Comparison of ENCODE assay signal across 25 cellular contexts in the genomic region with DNA sequence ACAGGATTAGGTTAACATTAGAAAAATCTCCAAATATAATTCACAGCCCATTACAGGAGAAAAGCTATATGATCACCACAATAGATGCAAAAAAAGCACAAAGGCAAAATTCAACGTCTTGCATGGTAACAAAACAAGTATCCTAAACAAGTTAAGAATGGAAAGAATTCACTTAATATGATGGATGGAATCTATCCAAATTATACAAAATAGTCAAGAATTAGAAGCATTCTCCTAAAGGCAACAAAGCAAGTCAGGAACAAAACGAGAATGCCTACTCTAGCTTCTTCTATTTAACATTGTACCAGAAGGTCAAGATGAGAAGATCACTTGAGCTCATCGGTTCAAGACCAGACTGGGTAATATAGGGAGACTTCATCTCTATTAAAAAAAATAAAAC.
"Had no signal": no experiment of that assay in that cellular context is flagged by ENCODE, and none has a peak within 500 bp of the region (broad histone marks: within the 10 kb centered on the region; RNA-seq: fewer than 3 reads in every experiment).

No MANE protein-coding gene starts in this region.

- H3K4me3 ChIP-seq: neural progenitor cell, ovary, psoas muscle, right lobe of liver, sigmoid colon, suprapubic skin, testis, tibial artery, transverse colon, upper lobe of right lung, uterus had no signal

- H3K36me3 ChIP-seq: neural progenitor cell, ovary, right lobe of liver, sigmoid colon, suprapubic skin, tibial artery, transverse colon, upper lobe of right lung, uterus had no signal

- DNase-seq: natural killer cell; occipital lobe; ovary; posterior cingulate gyrus; psoas muscle; right cardiac atrium; right lobe of liver; sigmoid colon; small intestine; stimulated activated CD4-positive, alpha-beta T cell treated with anti-CD3 and anti-CD28 coated beads, Interleukin-1b, Interleukin-23, amount 100 ng/mL, for 48 hours; stimulated activated CD4-positive, alpha-beta T cell treated with anti-CD3 and anti-CD28 coated beads, Interleukin-4, amount 100 ng/mL, for 1 hour; stimulated activated CD4-positive, alpha-beta T cell treated with anti-CD3 and anti-CD28 coated beads, Interleukin-4, amount 100 ng/mL, for 4 hours; stimulated activated CD8-positive, alpha-beta memory T cell treated with anti-CD3 and anti-CD28 coated beads, Interleukin-4, amount 100 ng/mL, for 48 hours; stimulated activated naive CD4-positive, alpha-beta T cell; stimulated activated naive CD8-positive, alpha-beta T cell treated with anti-CD3 and anti-CD28 coated beads, Interleukin-15, amount 100 ng/mL, for 72 hours; stimulated activated naive CD8-positive, alpha-beta T cell treated with anti-CD3 and anti-CD28 coated beads, Interleukin-15, Interleukin-2, amounts not matched to agents 100 U/mL and 50 U/mL, for 24 hours; substantia nigra; testis; tibial artery; transverse colon; upper lobe of right lung; uterus had no signal

- H3K9me3 ChIP-seq: ovary, psoas muscle, right lobe of liver, sigmoid colon, suprapubic skin, testis, transverse colon, upper lobe of right lung, uterus had no signal

- H3K9ac ChIP-seq: neural progenitor cell, parathyroid adenoma had no signal

- H3K4me1 ChIP-seq: neural progenitor cell, parathyroid adenoma, psoas muscle, sigmoid colon, suprapubic skin, testis, tibial artery, transverse colon, upper lobe of right lung, uterus had no signal

- H3K27me3 ChIP-seq: neural progenitor cell, ovary, right lobe of liver, sigmoid colon, suprapubic skin, testis, tibial artery, transverse colon, upper lobe of right lung, uterus had no signal
